ENCODE assay signal across 14 cellular contexts in the genomic region with DNA sequence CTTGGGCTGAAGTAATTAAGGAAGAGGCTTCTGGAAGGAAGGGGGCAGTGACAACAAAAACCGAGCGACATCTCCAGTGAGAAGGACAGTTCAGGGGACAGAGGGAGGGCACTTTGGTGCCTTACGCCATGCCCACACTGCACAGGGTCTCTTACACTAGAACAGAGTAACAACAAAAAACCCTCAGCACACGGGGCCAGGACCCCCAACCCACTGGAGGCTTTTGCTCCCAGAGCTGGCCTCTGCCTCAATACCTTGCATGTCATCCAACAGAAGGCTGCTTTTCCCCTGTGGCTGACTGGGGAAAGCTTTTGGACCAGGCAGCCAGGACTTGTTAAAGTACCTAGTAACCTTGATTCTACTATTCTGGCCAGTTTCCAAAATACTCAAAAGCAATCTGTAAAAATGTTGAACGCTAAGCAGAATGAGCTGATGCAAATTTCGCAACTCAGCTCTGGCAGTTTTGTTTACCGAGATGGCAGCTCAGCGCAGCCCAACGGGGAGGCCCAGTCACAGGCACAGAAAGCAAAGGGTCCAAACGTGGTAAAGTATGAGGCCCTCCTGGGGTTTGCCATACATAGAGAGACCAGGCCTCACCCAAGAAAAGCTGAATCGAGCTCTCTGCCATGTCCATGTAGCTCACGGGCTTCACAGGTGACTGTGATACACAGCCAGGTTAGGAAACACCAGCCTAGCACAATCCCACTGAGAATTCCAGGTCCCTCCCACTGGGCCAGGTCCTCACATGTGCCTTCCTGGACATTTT. TPM values are rescaled to one million over a fixed set of nuclear protein-coding genes. Genes with fewer than 3 reads are reported as not detected.
DNase-seq lines count a peak whose midpoint lies in the region; ATAC-seq and TF ChIP-seq lines count a peak whose summit lies in the region.
"Had no signal": no experiment of that assay in that cellular context is flagged by ENCODE, and none has a peak within 500 bp of the region (broad histone marks: within the 10 kb centered on the region; RNA-seq: fewer than 3 reads in every experiment).

No MANE protein-coding gene starts in this region.

- ATAC-seq in central memory CD8-positive, alpha-beta T cell (replicated peaks; ENCODE audit: extremely low read depth, poor library complexity, severe bottlenecking) = no peak
- ATAC-seq in right lobe of liver (peak; percentile 81 to 86 (median 82)), GM21825 (IDR thresholded peaks at IDR 0.05; ENCODE audit: unreplicated experiment) (no peak), HG03095 (IDR thresholded peaks at IDR 0.05; ENCODE audit: unreplicated experiment) (no peak)
- ATAC-seq: activated CD4-positive, alpha-beta T cell treated with anti-CD3 and anti-CD28 coated beads for 36 hours; activated T-helper 17 cell treated with anti-CD3 and anti-CD28 coated beads, Interleukin-2, amount 50 U/mL, for 72 hours; psoas muscle; stimulated activated naive CD8-positive, alpha-beta T cell treated with anti-CD3 and anti-CD28 coated beads, Interleukin-15, amount 100 ng/mL, for 72 hours had no signal

- peaks cover 30% of the 10 kb centered on the region for H3K4me1 Mint-ChIP-seq in central memory CD8-positive, alpha-beta T cell
- peaks cover 10 to 17% of the 10 kb centered on the region in 2 donors for H3K4me1 Mint-ChIP-seq in immature natural killer cell

- H3K4me1 ChIP-seq in right lobe of liver = peaks cover 0 to 50% (median 21%) of the 10 kb centered on the region in 4 donors

- peaks cover 9% of the 10 kb centered on the region for H3K36me3 Mint-ChIP-seq in central memory CD8-positive, alpha-beta T cell (ENCODE audit: insufficient read depth)
- peaks cover 6 to 26% (median 9%) of the 10 kb centered on the region in 3 donors for H3K36me3 Mint-ChIP-seq in immature natural killer cell

- H3K9me3 Mint-ChIP-seq in central memory CD8-positive, alpha-beta T cell = no peaks in the 10 kb centered on the region
- no peaks in the 10 kb centered on the region for H3K9me3 Mint-ChIP-seq in immature natural killer cell
- H3K9me3 Mint-ChIP-seq: activated T-helper 17 cell treated with anti-CD3 and anti-CD28 coated beads, Interleukin-2, amount 50 U/mL, for 72 hours; CD8-positive, alpha-beta memory T cell; memory B cell; stimulated activated naive CD8-positive, alpha-beta T cell treated with anti-CD3 and anti-CD28 coated beads, Interleukin-15, amount 100 ng/mL, for 72 hours had no signal

- H3K27ac Mint-ChIP-seq in central memory CD8-positive, alpha-beta T cell (ENCODE audit: low read depth) = peak overlapping the region; percentile 67
- H3K27ac Mint-ChIP-seq in immature natural killer cell = no peak overlapping the region
- H3K27ac Mint-ChIP-seq: activated CD4-positive, alpha-beta T cell treated with anti-CD3 and anti-CD28 coated beads for 36 hours; activated T-helper 17 cell treated with anti-CD3 and anti-CD28 coated beads, Interleukin-2, amount 50 U/mL, for 72 hours; memory B cell had no signal

- DNase-seq in HuH-7.5 (ENCODE audit: low spot score) (peak; percentile 72), right lobe of liver (peak; percentile 54 to 87 (median 75)), immature natural killer cell (no peak)
- no peak for DNase-seq in central memory CD8-positive, alpha-beta T cell (ENCODE audit: low spot score in 2 of 2)
- DNase-seq: activated CD4-positive, alpha-beta T cell treated with anti-CD3 and anti-CD28 coated beads for 36 hours; CD8-positive, alpha-beta memory T cell; NCI-H1092 treated with DMSO at 0.1 percent for 48 hours; psoas muscle; stimulated activated naive CD8-positive, alpha-beta T cell treated with anti-CD3 and anti-CD28 coated beads, Interleukin-15, amount 100 ng/mL, for 72 hours had no signal

- H3K27me3 Mint-ChIP-seq in central memory CD8-positive, alpha-beta T cell = no peaks in the 10 kb centered on the region
- peaks cover 0 to 1% (median 0%) of the 10 kb centered on the region in 3 donors for H3K27me3 Mint-ChIP-seq in immature natural killer cell (ENCODE audit: low read depth in 3 of 3)
- H3K27me3 Mint-ChIP-seq: activated CD4-positive, alpha-beta T cell treated with anti-CD3 and anti-CD28 coated beads for 36 hours; activated T-helper 17 cell treated with anti-CD3 and anti-CD28 coated beads, Interleukin-2, amount 50 U/mL, for 72 hours; CD8-positive, alpha-beta memory T cell; memory B cell; stimulated activated naive CD8-positive, alpha-beta T cell treated with anti-CD3 and anti-CD28 coated beads, Interleukin-15, amount 100 ng/mL, for 72 hours had no signal

- H3K27ac ChIP-seq in C4-2B (peak overlapping the region; percentile 91), right lobe of liver (peak overlapping the region; percentile 9 to 75 (median 70))
- H3K27ac ChIP-seq: psoas muscle had no signal

- TF ChIP-seq POLR2A in right lobe of liver (IDR thresholded peaks at IDR 0.05) = no peak

- H3K36me3 ChIP-seq in right lobe of liver = peaks cover 0 to 7% (median 2%) of the 10 kb centered on the region in 4 donors

- no peak overlapping the region for H3K4me3 ChIP-seq in right lobe of liver
- H3K4me3 ChIP-seq: psoas muscle had no signal

- intact Hi-C loops in right lobe of liver (cut with DNase I) = no loop called here

- H3K27me3 ChIP-seq in right lobe of liver = no peaks in the 10 kb centered on the region

- TF ChIP-seq CTCF in C4-2B (conservative IDR thresholded peaks at IDR 0.05) (no peak), right lobe of liver (IDR thresholded peaks at IDR 0.05) (no peak)

- WGBS in right lobe of liver (ENCODE audit: insufficient coverage, low coverage, low lambda C conversion rate, missing lambda C conversion rate) = 22% methylated on average over 6 of the region's 12 CpGs

- no peaks in the 10 kb centered on the region for H3K9me3 ChIP-seq in right lobe of liver
- H3K9me3 ChIP-seq: psoas muscle had no signal

- H3K4me3 Mint-ChIP-seq in central memory CD8-positive, alpha-beta T cell = no peak overlapping the region
- H3K4me3 Mint-ChIP-seq in immature natural killer cell = no peak overlapping the region
- H3K4me3 Mint-ChIP-seq: activated CD4-positive, alpha-beta T cell treated with anti-CD3 and anti-CD28 coated beads for 36 hours; activated T-helper 17 cell treated with anti-CD3 and anti-CD28 coated beads, Interleukin-2, amount 50 U/mL, for 72 hours; CD8-positive, alpha-beta memory T cell; memory B cell; stimulated activated naive CD8-positive, alpha-beta T cell treated with anti-CD3 and anti-CD28 coated beads, Interleukin-15, amount 100 ng/mL, for 72 hours had no signal

RNA-seq across cellular contexts. Expression of a gene that starts 6.1 kb away (rescaled TPM):
- total RNA-seq in right lobe of liver = 10 to 100 TPM in 2 of 6 experiments, 1 to 10 TPM in 4; 6.2 to 13.5 (median 8.4) TPM
- polyA plus RNA-seq in immature natural killer cell = 10 to 100 TPM in 2 of 3 donors, 1 to 10 TPM in 1; 9.6 to 23.2 (median 12.4) TPM

RNA-seq across cellular contexts. Expression of a gene that starts 6.3 kb away (rescaled TPM):
- total RNA-seq in right lobe of liver = 10 to 100 TPM in 5 of 6 experiments, 1 to 10 TPM in 1; 9.3 to 16.8 (median 14.6) TPM
- 100 to 1,000 TPM in 1 of 3 donors, 10 to 100 TPM in 2; 78.3 to 117 (median 87.5) TPM for polyA plus RNA-seq in immature natural killer cell

RNA-seq across cellular contexts. Expression of a gene that starts 59.8 kb away (rescaled TPM):
- total RNA-seq in right lobe of liver = 10 to 100 TPM; 14.4 to 23.1 (median 20.0) TPM
- polyA plus RNA-seq in immature natural killer cell = 10 to 100 TPM; 20.3 to 32.2 (median 22.6) TPM

Comparison
In these comparisons a context has a peak if more than half of its experiments do, and no peak if none do; other contexts are left out.
1. DNase-seq: peak in HuH-7.5 (single experiment) and right lobe of liver (3 of 3); none in central memory CD8-positive, alpha-beta T cell (0 of 2) and immature natural killer cell (0 of 3).
2. ATAC-seq: peak in right lobe of liver (4 of 4); none in central memory CD8-positive, alpha-beta T cell (single experiment), GM21825 (single experiment) and HG03095 (single experiment).